In the genomic region with DNA sequence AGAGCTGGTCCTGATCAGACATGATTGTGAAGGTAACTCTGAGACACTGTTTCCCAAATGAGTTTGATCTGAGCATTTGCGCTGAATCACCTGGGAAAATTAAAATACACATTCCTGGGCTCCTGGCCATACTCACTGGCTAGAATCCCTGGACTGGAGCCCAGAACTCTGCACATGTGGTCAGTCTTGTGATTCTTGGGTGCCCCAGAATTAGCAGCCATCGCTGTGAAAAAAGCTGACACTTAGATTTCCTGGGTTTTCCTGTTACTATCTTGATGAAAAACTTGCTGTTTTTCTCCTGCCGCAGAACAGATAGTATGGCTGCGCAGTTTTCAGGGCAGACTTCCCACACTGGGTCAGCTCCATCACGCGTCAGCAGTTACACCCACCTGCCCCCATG, we compare ENCODE assay signal across 11 cellular contexts.
A peak's percentile ranks its signal among the peaks of the same experiment; 100 is the strongest.
DNase-seq lines count a peak whose midpoint lies in the region; ATAC-seq and TF ChIP-seq lines count a peak whose summit lies in the region.
"Had no signal": no experiment of that assay in that cellular context is flagged by ENCODE, and none has a peak within 500 bp of the region (broad histone marks: within the 10 kb centered on the region; RNA-seq: fewer than 3 reads in every experiment).

No MANE protein-coding gene starts in this region.

- H3K27ac ChIP-seq in HEK293 (ENCODE audit: extremely low read depth, low read depth, low read length) = no peak overlapping the region

- no peaks in the 10 kb centered on the region for H3K36me3 ChIP-seq in HEK293 (ENCODE audit: control insufficient read depth in 2 of 2, insufficient read depth in 1 of 2, low read length in 2 of 2)

- CTCF ChIA-PET in HEK293 (lab: Yijun Ruan, JAX) = interaction anchor here (0.7 to 1.6 kb wide), 2 partner anchors 36 to 211 kb away, joined by 4 to 6 read pairs; no protein-coding TSS in a partner anchor

- POLR2A ChIA-PET in HEK293 (lab: Yijun Ruan, JAX) = no interaction called here

- H3K4me1 ChIP-seq in HEK293 (ENCODE audit: control insufficient read depth, insufficient read depth, low read length) = peaks cover 4% of the 10 kb centered on the region

- peak; percentile 61 for DNase-seq in astrocyte of the spinal cord (ENCODE audit: low read depth, low spot score)
- DNase-seq in hippocampal formation (lab: John Stamatoyannopoulos, UW) = peak; percentile 9 to 21
- peak; percentile 69 for DNase-seq in superior temporal gyrus (ENCODE audit: extremely low spot score)
- no peak for DNase-seq in stimulated activated CD4-positive, alpha-beta T cell treated with anti-CD3 and anti-CD28 coated beads, Interleukin-2, amount 100 ng/mL, for 24 hours
- DNase-seq in NCI-H510A (lab: John Stamatoyannopoulos, UW) = no peak
- DNase-seq: dermis blood vessel endothelial cell; islet precursor cell; stimulated activated CD4-positive, alpha-beta T cell treated with anti-CD3 and anti-CD28 coated beads, Interleukin-12 subunit alpha, Interleukin-12 subunit beta, amount 100 ng/mL, for 4 hours; stimulated activated naive CD8-positive, alpha-beta T cell treated with anti-CD3 and anti-CD28 coated beads, Interleukin-15, amount 100 ng/mL, for 72 hours had no signal

- TF ChIP-seq CTCF in HEK293 (tag by site-specific recombination; IDR thresholded peaks at IDR 0.05) (no peak), astrocyte of the spinal cord (IDR thresholded peaks at IDR 0.05; ENCODE audit: low read depth, low read length) (no peak)

- no peak for ATAC-seq in HG03342 (IDR thresholded peaks at IDR 0.05; ENCODE audit: unreplicated experiment)
- ATAC-seq: stimulated activated naive CD8-positive, alpha-beta T cell treated with anti-CD3 and anti-CD28 coated beads, Interleukin-15, amount 100 ng/mL, for 72 hours had no signal

- no peaks in the 10 kb centered on the region for H3K9me3 ChIP-seq in HEK293 (ENCODE audit: control insufficient read depth, insufficient read depth, low read depth, low read length)

- in situ Hi-C loops in astrocyte of the spinal cord (cut with HindIII; ENCODE audit: low sequenced_read_pairs) = no loop called here

- H3K4me3 ChIP-seq in HEK293 (ENCODE audit: low read depth, low read length) (no peak overlapping the region), astrocyte of the spinal cord (ENCODE audit: low read depth, low read length) (no peak overlapping the region)

TF ChIP-seq in HEK293, 187 proteins besides CTCF, POLR2A, EP300 and RAD21:
- no peak for TF ChIP-seq ZNF2 (tag by site-specific recombination; IDR thresholded peaks at IDR 0.05)
- TF ChIP-seq ZNF157 (tag by site-specific recombination; IDR thresholded peaks at IDR 0.05) = no peak
- TF ChIP-seq ZBTB20 (tag by site-specific recombination; IDR thresholded peaks at IDR 0.05) = peak; percentile 72
- TF ChIP-seq, protein P1, sequence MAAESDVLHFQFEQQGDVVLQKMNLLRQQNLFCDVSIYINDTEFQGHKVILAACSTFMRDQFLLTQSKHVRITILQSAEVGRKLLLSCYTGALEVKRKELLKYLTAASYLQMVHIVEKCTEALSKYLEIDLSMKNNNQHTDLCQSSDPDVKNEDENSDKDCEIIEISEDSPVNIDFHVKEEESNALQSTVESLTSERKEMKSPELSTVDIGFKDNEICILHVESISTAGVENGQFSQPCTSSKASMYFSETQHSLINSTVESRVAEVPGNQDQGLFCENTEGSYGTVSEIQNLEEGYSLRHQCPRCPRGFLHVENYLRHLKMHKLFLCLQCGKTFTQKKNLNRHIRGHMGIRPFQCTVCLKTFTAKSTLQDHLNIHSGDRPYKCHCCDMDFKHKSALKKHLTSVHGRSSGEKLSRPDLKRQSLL (tag by site-specific recombination; IDR thresholded peaks at IDR 0.05) = no peak
- TF ChIP-seq, protein P2, sequence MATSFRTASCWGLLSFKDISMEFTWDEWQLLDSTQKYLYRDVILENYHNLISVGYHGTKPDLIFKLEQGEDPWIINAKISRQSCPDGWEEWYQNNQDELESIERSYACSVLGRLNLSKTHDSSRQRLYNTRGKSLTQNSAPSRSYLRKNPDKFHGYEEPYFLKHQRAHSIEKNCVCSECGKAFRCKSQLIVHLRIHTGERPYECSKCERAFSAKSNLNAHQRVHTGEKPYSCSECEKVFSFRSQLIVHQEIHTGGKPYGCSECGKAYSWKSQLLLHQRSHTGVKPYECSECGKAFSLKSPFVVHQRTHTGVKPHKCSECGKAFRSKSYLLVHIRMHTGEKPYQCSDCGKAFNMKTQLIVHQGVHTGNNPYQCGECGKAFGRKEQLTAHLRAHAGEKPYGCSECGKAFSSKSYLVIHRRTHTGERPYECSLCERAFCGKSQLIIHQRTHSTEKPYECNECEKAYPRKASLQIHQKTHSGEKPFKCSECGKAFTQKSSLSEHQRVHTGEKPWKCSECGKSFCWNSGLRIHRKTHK (tag by site-specific recombination; IDR thresholded peaks at IDR 0.05) = no peak

Comparison
In these comparisons a context has a peak if more than half of its experiments do, and no peak if none do; other contexts are left out.
1. DNase-seq: peak in astrocyte of the spinal cord (single experiment), hippocampal formation (2 of 2) and superior temporal gyrus (single experiment); none in stimulated activated CD4-positive, alpha-beta T cell treated with anti-CD3 and anti-CD28 coated beads, Interleukin-2, amount 100 ng/mL, for 24 hours (0 of 2) and NCI-H510A (single experiment).